In genomic region chr1:211752317-211752716, GRCh38 we compare ENCODE assay signal across 18 cellular contexts.
DNase-seq lines count a peak whose midpoint lies in the region; ATAC-seq, FAIRE-seq and TF ChIP-seq lines count a peak whose summit lies in the region.
"Had no signal": no experiment of that assay in that cellular context is flagged by ENCODE, and none has a peak within 500 bp of the region (broad histone marks: within the 10 kb centered on the region; RNA-seq: fewer than 3 reads in every experiment).

No MANE protein-coding gene starts in this region.

- WGBS in HepG2 (ENCODE audit: low lambda C conversion rate): 52% methylated on average over 4 of the region's 4 CpGs
- WGBS in right lobe of liver (ENCODE audit: insufficient coverage, low coverage, low lambda C conversion rate, missing lambda C conversion rate): 82% methylated on average over 4 of the region's 4 CpGs
- WGBS in mesendoderm (ENCODE audit: extremely low coverage, insufficient coverage, low lambda C conversion rate): no CpG with 5 or more reads among the region's 4 CpGs
- 86% methylated on average over 4 of the region's 4 CpGs for WGBS in prostate gland

- H2AFZ ChIP-seq in HepG2 (ENCODE audit: low read length): no peak overlapping the region

- H3K4me1 ChIP-seq in HepG2 (ENCODE audit: insufficient read depth, low read length) (peaks cover 31% of the 10 kb centered on the region), right lobe of liver (no peaks in the 10 kb centered on the region), mesendoderm (ENCODE audit: control insufficient read depth, low read depth, low read length) (peaks cover 6% of the 10 kb centered on the region), prostate gland (replicated peaks) (no peaks in the 10 kb centered on the region)
- H3K4me1 ChIP-seq: BLaER1 had no signal

- H2BK120ac ChIP-seq in mesendoderm (ENCODE audit: low read depth, low read length): no peak overlapping the region

- no peaks in the 10 kb centered on the region for H3K79me1 ChIP-seq in mesendoderm (ENCODE audit: low read length)

- no peak overlapping the region for H3K23ac ChIP-seq in mesendoderm (ENCODE audit: low read length)

- intact Hi-C loops in HepG2 (cut with micrococcal nuclease; ENCODE audit: unreplicated experiment): no loop called here
- intact Hi-C loops in right lobe of liver (cut with DNase I): no loop called here
- intact Hi-C loops in prostate gland (cut with DNase I): no loop called here

- H4K8ac ChIP-seq in mesendoderm (ENCODE audit: low read depth, low read length): no peak overlapping the region

- CTCF ChIA-PET in HepG2 (lab: Yijun Ruan, JAX; ENCODE audit: low intra/inter-chr PET ratio, low total read pairs): no interaction called here

- DNase-seq in HepG2 (ENCODE audit: low spot score) (no peak), right lobe of liver (no peak), WERI-Rb-1 (no peak), mesendoderm (peak; percentile 60), GM10266 (ENCODE audit: extremely low spot score) (no peak), prostate gland (ENCODE audit: low spot score) (no peak), D341Med (ENCODE audit: low spot score) (no peak)
- DNase-seq: CD8-positive, alpha-beta memory T cell; GDM1; NCI-H1417; NCI-H1930; NCI-H526 treated with DMSO at 0.1 percent for 48 hours; NK-92 treated with Interleukin-12 subunit alpha and Interleukin-12 subunit beta, amount 100 ng/mL, for 24 hours; SHP77 treated with DMSO at 0.1 percent for 48 hours had no signal

- FAIRE-seq in HepG2 (lab: Jason Lieb, UNC): no peak
- FAIRE-seq: GM19239, H54 had no signal

- H3K27me3 ChIP-seq in HepG2 (ENCODE audit: control insufficient read depth in 1 of 2, insufficient read depth in 2 of 2, low read length in 2 of 2): no peaks in the 10 kb centered on the region
- H3K27me3 ChIP-seq in right lobe of liver: no peaks in the 10 kb centered on the region
- H3K27me3 ChIP-seq in WERI-Rb-1 (ENCODE audit: insufficient read depth, low read depth, severe bottlenecking): no peaks in the 10 kb centered on the region
- no peaks in the 10 kb centered on the region for H3K27me3 ChIP-seq in mesendoderm (ENCODE audit: insufficient read depth, low read length, poor library complexity)
- no peaks in the 10 kb centered on the region for H3K27me3 ChIP-seq in prostate gland (replicated peaks; ENCODE audit: insufficient read depth)
- H3K27me3 ChIP-seq: BLaER1 had no signal

- H3K36me3 ChIP-seq in HepG2 (replicated peaks in 1 of 2; ENCODE audit: control insufficient read depth in 1 of 2, insufficient read depth in 2 of 2, low read length in 2 of 2): peaks cover 5 to 16% of the 10 kb centered on the region in 2 experiments
- H3K36me3 ChIP-seq in right lobe of liver: peaks cover 0 to 36% (median 9%) of the 10 kb centered on the region in 4 donors
- H3K36me3 ChIP-seq in WERI-Rb-1: peaks cover 25% of the 10 kb centered on the region
- no peaks in the 10 kb centered on the region for H3K36me3 ChIP-seq in mesendoderm (ENCODE audit: control insufficient read depth, insufficient read depth, low read length)
- no peaks in the 10 kb centered on the region for H3K36me3 ChIP-seq in prostate gland

- no peaks in the 10 kb centered on the region for H4K20me1 ChIP-seq in HepG2 (ENCODE audit: insufficient read depth, low read length)
- H4K20me1 ChIP-seq: BLaER1 had no signal

- BruUV-seq in HepG2 (replicated peaks; lab: Mats Ljungman, UMichigan): no TSS peak

- H3K4me3 ChIP-seq in HepG2 (replicated peaks in 1 of 3; ENCODE audit: insufficient read depth in 1 of 3, low read depth in 2 of 3, low read length in 3 of 3) (no peak overlapping the region), right lobe of liver (no peak overlapping the region), WERI-Rb-1 (ENCODE audit: low read depth, low read length) (no peak overlapping the region), mesendoderm (ENCODE audit: low read length) (no peak overlapping the region), prostate gland (no peak overlapping the region)
- H3K4me3 ChIP-seq: BLaER1 had no signal

- no peak overlapping the region for H3K4ac ChIP-seq in mesendoderm (ENCODE audit: low read depth, low read length)

- H3K4me2 ChIP-seq in HepG2 (ENCODE audit: low read depth, low read length): 0 out of 2 replicates have a peak overlapping the region, but pooled peaks have one; percentile 3
- no peak overlapping the region for H3K4me2 ChIP-seq in mesendoderm (ENCODE audit: low read length)
- H3K4me2 ChIP-seq: BLaER1 had no signal

- POLR2A ChIA-PET in HepG2 (lab: Yijun Ruan, JAX): no interaction called here

- H3K56ac ChIP-seq in mesendoderm (ENCODE audit: low read length): no peak overlapping the region

- H4K5ac ChIP-seq in mesendoderm (ENCODE audit: low read length): no peak overlapping the region

- H3K18ac ChIP-seq in mesendoderm (ENCODE audit: low read length): no peak overlapping the region

- no peak for ATAC-seq in HepG2
- ATAC-seq in right lobe of liver: no peak
- ATAC-seq in HG03135 (IDR thresholded peaks at IDR 0.05; ENCODE audit: unreplicated experiment): no peak

- H2BK5ac ChIP-seq in mesendoderm (ENCODE audit: low read length): peak overlapping the region; percentile 17

- H3K9me3 ChIP-seq in HepG2 (ENCODE audit: low read length): no peaks in the 10 kb centered on the region
- no peaks in the 10 kb centered on the region for H3K9me3 ChIP-seq in right lobe of liver
- H3K9me3 ChIP-seq in WERI-Rb-1 (ENCODE audit: severe bottlenecking): no peaks in the 10 kb centered on the region
- H3K9me3 ChIP-seq in prostate gland: no peaks in the 10 kb centered on the region
- H3K9me3 ChIP-seq: BLaER1 had no signal

- H3K79me2 ChIP-seq in HepG2 (ENCODE audit: insufficient read depth, low read length): no peaks in the 10 kb centered on the region
- no peaks in the 10 kb centered on the region for H3K79me2 ChIP-seq in mesendoderm (ENCODE audit: control insufficient read depth, insufficient read depth, low read length)

- TF ChIP-seq POLR2A in HepG2 (IDR thresholded peaks at IDR 0.05; ENCODE audit: insufficient read depth in 1 of 2, low read depth in 2 of 2, low read length in 2 of 2) (no peak), right lobe of liver (IDR thresholded peaks at IDR 0.05) (no peak), prostate gland (IDR thresholded peaks at IDR 0.05) (no peak)

- TF ChIP-seq RAD21 in HepG2 (CRISPR knock-in tag; IDR thresholded peaks at IDR 0.05): no peak

- in situ Hi-C loops in HepG2 (cut with HindIII; ENCODE audit: extremely low pct_ligation_motif_present, low pct_unique_long_range_greater_than_20kb): no loop called here

- no peak for TF ChIP-seq EP300 in HepG2 (IDR thresholded peaks at IDR 0.05; ENCODE audit: low read depth in 2 of 2, low read length in 2 of 2)
- TF ChIP-seq EP300 in HepG2 (CRISPR knock-in tag; IDR thresholded peaks at IDR 0.05; ENCODE audit: borderline replicate concordance): no peak

- no peak overlapping the region for H3K27ac ChIP-seq in HepG2 (ENCODE audit: extremely low read length, insufficient read depth, low read length)
- no peak overlapping the region for H3K27ac ChIP-seq in right lobe of liver
- H3K27ac ChIP-seq in WERI-Rb-1: peak overlapping the region; percentile 51
- peak overlapping the region; percentile 60 for H3K27ac ChIP-seq in mesendoderm (ENCODE audit: low read depth, low read length)
- no peak overlapping the region for H3K27ac ChIP-seq in prostate gland
- H3K27ac ChIP-seq: BLaER1 had no signal

- TF ChIP-seq CTCF in HepG2 (CRISPR knock-in tag; IDR thresholded peaks at IDR 0.05): no peak
- no peak for TF ChIP-seq CTCF in right lobe of liver (IDR thresholded peaks at IDR 0.05)
- TF ChIP-seq CTCF in WERI-Rb-1 (IDR thresholded peaks at IDR 0.05; ENCODE audit: low read depth, low read length): no peak
- TF ChIP-seq CTCF in GM10266 (IDR thresholded peaks at IDR 0.05; ENCODE audit: control insufficient read depth, insufficient read depth, low read depth, missing control alignments): no peak
- TF ChIP-seq CTCF in prostate gland (IDR thresholded peaks at IDR 0.05): no peak

- no peak overlapping the region for H3K9ac ChIP-seq in HepG2 (ENCODE audit: insufficient read depth, low read depth, low read length)
- no peak overlapping the region for H3K9ac ChIP-seq in mesendoderm (ENCODE audit: low read length)
- H3K9ac ChIP-seq: BLaER1 had no signal

- H2AK5ac ChIP-seq in mesendoderm (ENCODE audit: low read length): no peak overlapping the region

- H2BK15ac ChIP-seq in mesendoderm (replicated peaks; ENCODE audit: low read depth): no peak overlapping the region

TF ChIP-seq in HepG2, 621 proteins besides CTCF, POLR2A, EP300 and RAD21:
- TF ChIP-seq SALL2 (CRISPR knock-in tag; IDR thresholded peaks at IDR 0.05): no peak
- 0 out of 2 replicates have a peak, but pooled peaks have one; percentile 23 for TF ChIP-seq ZBTB7B (CRISPR knock-in tag; IDR thresholded peaks at IDR 0.05)
- TF ChIP-seq SOX13 (IDR thresholded peaks at IDR 0.05): no peak; the same call in 1 of the 2 replicates
- TF ChIP-seq SOX13 (CRISPR knock-in tag; conservative IDR thresholded peaks at IDR 0.05 in 1 of 2, IDR thresholded peaks at IDR 0.05 in 1 of 2): peak in 1 of 2 experiments; percentile 47; a peak in 1 of 4 replicates
- peak; percentile 10; the same call in 1 of the 2 replicates for TF ChIP-seq NR2F6 (IDR thresholded peaks at IDR 0.05)
- TF ChIP-seq NR2F6 (CRISPR knock-in tag; IDR thresholded peaks at IDR 0.05): no peak

Comparison
In these comparisons a context has a peak if more than half of its experiments do, and no peak if none do; other contexts are left out.
1. H3K27ac ChIP-seq: peak in WERI-Rb-1 (single experiment) and mesendoderm (single experiment); none in HepG2 (single experiment), right lobe of liver (0 of 3) and prostate gland (0 of 2).